Comparison of ENCODE assay signal across 12 cellular contexts in the genomic region with DNA sequence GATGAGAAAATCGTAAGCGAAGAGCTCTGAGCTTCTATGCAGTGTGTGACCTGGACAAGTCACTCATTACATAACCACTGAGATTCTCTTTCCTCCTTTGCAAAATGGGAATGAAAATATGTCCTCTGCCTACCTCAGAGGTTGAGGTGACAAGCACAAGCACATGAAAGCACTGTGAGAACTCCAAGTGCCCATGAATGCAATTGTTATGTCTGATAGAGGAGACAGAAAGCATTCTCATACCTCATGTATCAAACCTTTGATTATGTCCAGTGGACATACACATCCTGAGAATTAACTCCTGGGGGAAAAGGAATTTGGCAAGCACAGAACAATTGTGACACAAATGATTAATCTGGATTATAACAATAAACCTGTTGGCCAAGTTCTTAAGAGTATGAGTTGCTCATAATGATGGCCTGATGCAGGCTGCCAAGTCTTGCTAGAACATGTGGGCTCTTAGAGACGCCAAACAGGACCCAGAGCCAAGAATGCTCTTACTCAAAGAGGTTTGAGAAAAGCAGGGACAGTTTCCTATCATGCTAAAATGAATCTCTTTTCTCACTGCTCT. TPM values are rescaled to one million over a fixed set of nuclear protein-coding genes. Genes with fewer than 3 reads are reported as not detected.
DNase-seq lines count a peak whose midpoint lies in the region; ATAC-seq, FAIRE-seq and TF ChIP-seq lines count a peak whose summit lies in the region.
"Had no signal": no experiment of that assay in that cellular context is flagged by ENCODE, and none has a peak within 500 bp of the region (broad histone marks: within the 10 kb centered on the region; RNA-seq: fewer than 3 reads in every experiment).

No MANE protein-coding gene starts in this region.

- ATAC-seq in Right ventricle myocardium superior (ENCODE audit: poor library complexity) (peak; percentile 84), HG03457 (IDR thresholded peaks at IDR 0.05; ENCODE audit: unreplicated experiment) (no peak), GM21526 (IDR thresholded peaks at IDR 0.05; ENCODE audit: low FRiP score, unreplicated experiment) (no peak)

- peak overlapping the region; percentile 1; the same call in 1 of the 2 replicates for H3K9ac ChIP-seq in SK-N-SH

- DNase-seq in D721Med (ENCODE audit: insufficient read length, low spot score) (no peak), SK-N-SH (no peak), Right ventricle myocardium superior (peak; percentile 71), renal cortical epithelial cell (ENCODE audit: low read depth) (peak; percentile 94), GOT3 (lab: John Stamatoyannopoulos, UW) (no peak), Peyer's patch (no peak)
- DNase-seq: activated CD8-positive, alpha-beta memory T cell treated with anti-CD3 and anti-CD28 coated beads, Interleukin-2, amount 50 U/mL, for 48 hours; NCI-H1417 treated with DMSO at 0.1 percent for 48 hours had no signal

- no peaks in the 10 kb centered on the region for H3K36me3 ChIP-seq in SK-N-SH (replicated peaks in 1 of 2; ENCODE audit: control insufficient read depth in 1 of 2, insufficient read depth in 2 of 2, low read length in 1 of 2)
- H3K36me3 ChIP-seq in Peyer's patch, result no peaks in the 10 kb centered on the region

- no peak overlapping the region for H2AFZ ChIP-seq in SK-N-SH (ENCODE audit: low read depth)

- no peak overlapping the region for H3K4me3 ChIP-seq in SK-N-SH (ENCODE audit: low read depth in 2 of 2, low read length in 1 of 2)
- no peak overlapping the region for H3K4me3 ChIP-seq in Peyer's patch
- H3K4me3 ChIP-seq: dorsolateral prefrontal cortex had no signal

- H3K9me3 ChIP-seq in SK-N-SH, result no peaks in the 10 kb centered on the region
- H3K9me3 ChIP-seq in Peyer's patch, result no peaks in the 10 kb centered on the region

- H4K20me1 ChIP-seq in SK-N-SH (ENCODE audit: insufficient read depth), result no peaks in the 10 kb centered on the region

- no peaks in the 10 kb centered on the region for H3K79me2 ChIP-seq in SK-N-SH (ENCODE audit: insufficient read depth)

- peak; percentile 86 to 99; a peak in 3 of 4 replicates for TF ChIP-seq EP300 in SK-N-SH (IDR thresholded peaks at IDR 0.05; ENCODE audit: borderline replicate concordance in 1 of 2, low read depth in 1 of 2, low read length in 1 of 2)

- TF ChIP-seq CTCF in D721Med (IDR thresholded peaks at IDR 0.05; ENCODE audit: insufficient read depth, missing control alignments), result no peak
- no peak for TF ChIP-seq CTCF in SK-N-SH (IDR thresholded peaks at IDR 0.05)
- TF ChIP-seq CTCF in Peyer's patch (IDR thresholded peaks at IDR 0.05), result no peak

- TF ChIP-seq POLR2A in Peyer's patch (IDR thresholded peaks at IDR 0.05), result no peak

- POLR2A ChIA-PET in SK-N-SH (lab: Yijun Ruan, JAX), result no interaction called here

- H3K4me1 ChIP-seq in SK-N-SH (ENCODE audit: control insufficient read depth in 1 of 2, insufficient read depth in 2 of 2, low read depth in 1 of 2, low read length in 1 of 2), result peaks cover 10 to 18% of the 10 kb centered on the region in 2 experiments; a peak in 3 of 4 replicates
- H3K4me1 ChIP-seq in Peyer's patch, result peaks cover 0 to 6% (median 0%) of the 10 kb centered on the region in 4 donors

- intact Hi-C loops in Right ventricle myocardium superior (cut with DNase I), result no loop called here

- no peaks in the 10 kb centered on the region for H3K27me3 ChIP-seq in SK-N-SH (ENCODE audit: insufficient read depth)
- no peaks in the 10 kb centered on the region for H3K27me3 ChIP-seq in Peyer's patch

- H3K27ac ChIP-seq in SK-N-SH (ENCODE audit: low read depth in 2 of 2, low read length in 1 of 2) (peak overlapping the region; percentile 85 to 87), Peyer's patch (no peak overlapping the region)

- H3K9me2 ChIP-seq in SK-N-SH, result no peaks in the 10 kb centered on the region

- H3F3A ChIP-seq in SK-N-SH (replicated peaks; ENCODE audit: insufficient read depth), result peaks cover 36% of the 10 kb centered on the region

- 54% methylated on average over 3 of the region's 3 CpGs for WGBS in SK-N-SH (ENCODE audit: low lambda C conversion rate)

- FAIRE-seq in D721Med (lab: Jason Lieb, UNC), result peak; percentile 16
- FAIRE-seq: G401.6 had no signal

- H3K4me2 ChIP-seq in SK-N-SH, result peak overlapping the region; percentile 41; the same call in 1 of the 2 replicates

- TF ChIP-seq RAD21 in SK-N-SH (IDR thresholded peaks at IDR 0.05; ENCODE audit: low read length), result no peak

- CTCF ChIA-PET in SK-N-SH (lab: Yijun Ruan, JAX), result no interaction called here

TF ChIP-seq in SK-N-SH, 30 proteins besides CTCF, POLR2A, EP300 and RAD21 (continues in another document):
- TF ChIP-seq, protein P1, sequence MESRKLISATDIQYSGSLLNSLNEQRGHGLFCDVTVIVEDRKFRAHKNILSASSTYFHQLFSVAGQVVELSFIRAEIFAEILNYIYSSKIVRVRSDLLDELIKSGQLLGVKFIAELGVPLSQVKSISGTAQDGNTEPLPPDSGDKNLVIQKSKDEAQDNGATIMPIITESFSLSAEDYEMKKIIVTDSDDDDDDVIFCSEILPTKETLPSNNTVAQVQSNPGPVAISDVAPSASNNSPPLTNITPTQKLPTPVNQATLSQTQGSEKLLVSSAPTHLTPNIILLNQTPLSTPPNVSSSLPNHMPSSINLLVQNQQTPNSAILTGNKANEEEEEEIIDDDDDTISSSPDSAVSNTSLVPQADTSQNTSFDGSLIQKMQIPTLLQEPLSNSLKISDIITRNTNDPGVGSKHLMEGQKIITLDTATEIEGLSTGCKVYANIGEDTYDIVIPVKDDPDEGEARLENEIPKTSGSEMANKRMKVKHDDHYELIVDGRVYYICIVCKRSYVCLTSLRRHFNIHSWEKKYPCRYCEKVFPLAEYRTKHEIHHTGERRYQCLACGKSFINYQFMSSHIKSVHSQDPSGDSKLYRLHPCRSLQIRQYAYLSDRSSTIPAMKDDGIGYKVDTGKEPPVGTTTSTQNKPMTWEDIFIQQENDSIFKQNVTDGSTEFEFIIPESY (IDR thresholded peaks at IDR 0.05; ENCODE audit: borderline replicate concordance, low read depth), result peak; percentile 70; the same call in 1 of the 2 replicates
- TF ChIP-seq RXRA (IDR thresholded peaks at IDR 0.05; ENCODE audit: borderline replicate concordance, low read depth) (peak; percentile 77; the same call in 1 of the 2 replicates), MEF2A (IDR thresholded peaks at IDR 0.05; ENCODE audit: borderline replicate concordance, low read depth) (peak; percentile 81), GATA2 (CRISPR knock-in tag; IDR thresholded peaks at IDR 0.05) (no peak), TAF1 (IDR thresholded peaks at IDR 0.05; ENCODE audit: borderline replicate concordance, low read depth, low read length) (peak; percentile 57; the same call in 1 of the 2 replicates), FOXM1 (IDR thresholded peaks at IDR 0.05; ENCODE audit: low read depth) (peak; percentile 97), EZH2phosphoT487 (IDR thresholded peaks at IDR 0.05; ENCODE audit: borderline replicate concordance, low read depth) (no peak), NFIC (IDR thresholded peaks at IDR 0.05; ENCODE audit: borderline replicate concordance) (peak; percentile 100), YY1 (IDR thresholded peaks at IDR 0.05; ENCODE audit: low read depth) (0 out of 2 replicates have a peak, but pooled peaks have one; percentile 6), TCF12 (IDR thresholded peaks at IDR 0.05) (peak; percentile 100), POLR2AphosphoS5 (IDR thresholded peaks at IDR 0.05; ENCODE audit: low read depth, low read length) (peak; percentile 97), RFX5 (IDR thresholded peaks at IDR 0.05; ENCODE audit: low read length) (no peak), SMC3 (IDR thresholded peaks at IDR 0.05; ENCODE audit: low read depth, low read length) (no peak), JUND (IDR thresholded peaks at IDR 0.05) (peak; percentile 97), FOXJ3 (CRISPR knock-in tag; IDR thresholded peaks at IDR 0.05) (no peak), TEAD4 (IDR thresholded peaks at IDR 0.05; ENCODE audit: borderline replicate concordance, insufficient read depth) (peak; percentile 99)
- TF ChIP-seq, protein P2, sequence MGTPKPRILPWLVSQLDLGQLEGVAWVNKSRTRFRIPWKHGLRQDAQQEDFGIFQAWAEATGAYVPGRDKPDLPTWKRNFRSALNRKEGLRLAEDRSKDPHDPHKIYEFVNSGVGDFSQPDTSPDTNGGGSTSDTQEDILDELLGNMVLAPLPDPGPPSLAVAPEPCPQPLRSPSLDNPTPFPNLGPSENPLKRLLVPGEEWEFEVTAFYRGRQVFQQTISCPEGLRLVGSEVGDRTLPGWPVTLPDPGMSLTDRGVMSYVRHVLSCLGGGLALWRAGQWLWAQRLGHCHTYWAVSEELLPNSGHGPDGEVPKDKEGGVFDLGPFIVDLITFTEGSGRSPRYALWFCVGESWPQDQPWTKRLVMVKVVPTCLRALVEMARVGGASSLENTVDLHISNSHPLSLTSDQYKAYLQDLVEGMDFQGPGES (IDR thresholded peaks at IDR 0.05; ENCODE audit: low read depth, low read length), result no peak
- TF ChIP-seq, protein P3, sequence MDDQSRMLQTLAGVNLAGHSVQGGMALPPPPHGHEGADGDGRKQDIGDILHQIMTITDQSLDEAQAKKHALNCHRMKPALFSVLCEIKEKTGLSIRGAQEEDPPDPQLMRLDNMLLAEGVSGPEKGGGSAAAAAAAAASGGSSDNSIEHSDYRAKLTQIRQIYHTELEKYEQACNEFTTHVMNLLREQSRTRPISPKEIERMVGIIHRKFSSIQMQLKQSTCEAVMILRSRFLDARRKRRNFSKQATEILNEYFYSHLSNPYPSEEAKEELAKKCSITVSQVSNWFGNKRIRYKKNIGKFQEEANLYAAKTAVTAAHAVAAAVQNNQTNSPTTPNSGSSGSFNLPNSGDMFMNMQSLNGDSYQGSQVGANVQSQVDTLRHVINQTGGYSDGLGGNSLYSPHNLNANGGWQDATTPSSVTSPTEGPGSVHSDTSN (IDR thresholded peaks at IDR 0.05), result peak; percentile 99
- TF ChIP-seq, protein P4, sequence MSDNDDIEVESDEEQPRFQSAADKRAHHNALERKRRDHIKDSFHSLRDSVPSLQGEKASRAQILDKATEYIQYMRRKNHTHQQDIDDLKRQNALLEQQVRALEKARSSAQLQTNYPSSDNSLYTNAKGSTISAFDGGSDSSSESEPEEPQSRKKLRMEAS (IDR thresholded peaks at IDR 0.05; ENCODE audit: low read depth), result peak; percentile 85

RNA-seq across cellular contexts. Expression of a gene that starts 8.5 kb away (rescaled TPM):
- polyA plus RNA-seq in SK-N-SH (2012; rRNA removed), result 7.3 and 15.3 TPM in 2 replicates
- 13.7 and 24.4 TPM in 2 replicates for polyA plus RNA-seq in SK-N-SH (2012; cell fraction: cytosol; rRNA removed)
- 7.1 and 18.5 TPM in 2 replicates for polyA plus RNA-seq in SK-N-SH (2012; cell fraction: nucleus; rRNA removed)
- 4.9 TPM for total RNA-seq in Right ventricle myocardium superior
- 5.2 and 18.1 TPM in 2 replicates for total RNA-seq in renal cortical epithelial cell
- 10 to 100 TPM; 13.2 to 39.0 (median 30.9) TPM for total RNA-seq in Peyer's patch

Comparison
In these comparisons a context has a peak if more than half of its experiments do, and no peak if none do; other contexts are left out.
1. DNase-seq: peak in Right ventricle myocardium superior (single experiment) and renal cortical epithelial cell (single experiment); none in D721Med (single experiment), SK-N-SH (single experiment), GOT3 (single experiment) and Peyer's patch (0 of 3).
2. H3K27ac ChIP-seq: peak in SK-N-SH (2 of 2); none in Peyer's patch (0 of 4).